8 cellular contexts compared by ENCODE assay signal in the genomic region with DNA sequence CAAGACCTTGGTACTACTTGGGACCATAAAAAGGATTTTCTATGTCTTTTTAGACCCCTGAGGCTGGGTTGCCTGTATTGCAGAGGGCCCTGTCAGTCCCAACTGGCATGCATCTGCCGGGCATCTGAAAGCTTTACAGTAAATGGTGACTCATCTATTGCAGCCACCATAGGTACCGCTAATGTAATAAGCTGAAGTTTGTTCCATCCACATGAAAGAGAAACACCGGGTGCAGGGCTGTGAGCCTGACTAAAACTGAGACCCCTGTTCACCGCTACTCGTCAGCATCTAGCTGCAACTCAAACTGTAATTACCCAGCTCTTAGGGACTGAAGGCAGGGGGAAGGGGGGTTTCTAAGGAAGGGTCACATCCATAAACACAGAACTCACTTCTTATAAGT. TPM values are rescaled to one million over a fixed set of nuclear protein-coding genes. Genes with fewer than 3 reads are reported as not detected.
DNase-seq lines count a peak whose midpoint lies in the region; ATAC-seq lines count a peak whose summit lies in the region.

No MANE protein-coding gene starts in this region.

- peak; percentile 29 for DNase-seq in activated CD4-positive, alpha-beta T cell treated with anti-CD3 and anti-CD28 coated beads for 1 hour
- peak; percentile 36 for DNase-seq in fibroblast of peridontal ligament (ENCODE audit: extremely low read depth)
- DNase-seq in HK-2 (ENCODE audit: unreplicated experiment) = no peak
- no peak for DNase-seq in retina
- DNase-seq in left cardiac atrium = no peak

- ATAC-seq in GM18499 (IDR thresholded peaks at IDR 0.05; ENCODE audit: insufficient read depth, unreplicated experiment) = peak; percentile 74
- ATAC-seq in HG02798 (IDR thresholded peaks at IDR 0.05; ENCODE audit: poor library complexity, unreplicated experiment) = peak; percentile 82
- no peak for ATAC-seq in HG03139 (IDR thresholded peaks at IDR 0.05; ENCODE audit: unreplicated experiment)
- ATAC-seq in left cardiac atrium = no peak

- intact Hi-C loops in left cardiac atrium (cut with DNase I) = no loop called here

RNA-seq across cellular contexts. Expression of a gene that starts 49.5 kb away (rescaled TPM):
- total RNA-seq in left cardiac atrium = 1 to 10 TPM; 1.2 to 2.6 TPM

Comparison
In these comparisons a context has a peak if more than half of its experiments do, and no peak if none do; other contexts are left out.
1. ATAC-seq: peak in GM18499 (single experiment) and HG02798 (single experiment); none in HG03139 (single experiment) and left cardiac atrium (0 of 2).
2. DNase-seq: peak in activated CD4-positive, alpha-beta T cell treated with anti-CD3 and anti-CD28 coated beads for 1 hour (single experiment) and fibroblast of peridontal ligament (single experiment); none in HK-2 (single experiment), retina (single experiment) and left cardiac atrium (single experiment).